ENCODE assay signal across 8 cellular contexts in the genomic region with DNA sequence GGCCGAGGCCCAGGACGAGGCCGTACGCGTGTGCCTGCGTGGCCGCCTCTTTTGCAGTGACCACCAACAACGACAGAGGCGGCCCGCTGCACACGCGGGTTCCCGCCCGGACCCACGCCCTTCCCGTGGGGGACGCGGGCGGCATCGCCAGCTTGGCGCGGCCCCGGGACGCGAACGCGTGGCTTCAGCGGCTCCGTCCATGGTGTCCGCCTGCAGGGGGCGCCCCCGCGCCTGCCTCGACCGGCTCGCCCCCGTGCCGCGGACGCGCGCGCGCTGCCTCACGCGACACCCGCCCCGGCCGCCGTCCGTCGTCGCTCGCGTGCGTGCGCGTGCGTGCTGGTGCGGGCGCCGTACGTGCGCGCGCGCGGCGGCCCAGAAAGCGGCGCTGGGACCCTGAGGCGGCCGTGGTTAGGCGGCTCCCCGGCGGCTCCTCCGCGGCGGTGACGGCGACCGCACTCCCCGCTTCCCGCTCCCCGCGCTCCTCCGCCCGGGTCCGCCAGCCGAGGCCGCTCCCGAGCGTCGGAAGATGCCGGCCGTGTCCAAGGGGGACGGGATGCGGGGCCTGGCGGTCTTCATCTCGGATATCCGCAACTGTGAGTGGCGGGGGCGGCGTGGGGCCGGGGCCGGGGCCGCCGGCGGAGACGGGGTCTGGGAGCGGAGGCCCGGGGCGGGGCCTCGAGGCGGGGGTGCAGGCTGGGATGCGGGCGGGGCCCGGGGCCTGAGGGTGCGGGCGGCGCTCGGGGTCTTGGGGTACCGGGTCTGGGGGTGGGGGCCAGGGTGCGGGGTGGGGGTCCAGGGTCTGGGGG. TPM values are rescaled to one million over a fixed set of nuclear protein-coding genes. Genes with fewer than 3 reads are reported as not detected.
DNase-seq lines count a peak whose midpoint lies in the region; ATAC-seq and TF ChIP-seq lines count a peak whose summit lies in the region.

A gene (plus strand): TSS at position 375 of the 806 bp plus-strand sequence. CDS start 152 bp downstream, at position 527.

- no CpG with 5 or more reads among the region's 124 CpGs for WGBS in gastroesophageal sphincter (ENCODE audit: low coverage in 1 of 2), 2 donors

- TF ChIP-seq POLR2A in gastroesophageal sphincter (IDR thresholded peaks at IDR 0.05): peak; percentile 79 to 82

- TF ChIP-seq CTCF in DND-41 (IDR thresholded peaks at IDR 0.05; ENCODE audit: borderline replicate concordance, extremely low read depth, low read length, poor library complexity, severe bottlenecking): peak; percentile 84
- peak in 3 of 4 experiments; percentile 83 to 94 (median 91) for TF ChIP-seq CTCF in gastroesophageal sphincter (IDR thresholded peaks at IDR 0.05)

- H3K27ac ChIP-seq in DND-41 (ENCODE audit: low read length) (peak within 1 kb of the TSS; percentile 66), KOPT-K1 (ENCODE audit: low read depth, low read length, poor library complexity, severe bottlenecking) (peak within 1 kb of the TSS; percentile 68), gastroesophageal sphincter (peak within 1 kb of the TSS; percentile 86 to 98 (median 97)), substantia nigra (ENCODE audit: low read depth, low read length, poor library complexity, severe bottlenecking) (peak within 1 kb of the TSS; percentile 68)

- H3K9me3 ChIP-seq in DND-41 (ENCODE audit: insufficient read depth, low read length, severe bottlenecking) (no peaks in the 10 kb centered on the region), KOPT-K1 (ENCODE audit: insufficient read depth, low read length, poor library complexity, severe bottlenecking) (no peaks in the 10 kb centered on the region), gastroesophageal sphincter (no peaks in the 10 kb centered on the region)

- H3K4me1 ChIP-seq in DND-41 (ENCODE audit: insufficient read depth, low read length) (peaks cover 27% of the 10 kb centered on the region), gastroesophageal sphincter (peaks cover 0 to 55% (median 15%) of the 10 kb centered on the region in 3 donors)

- H3K36me3 ChIP-seq in DND-41 (ENCODE audit: insufficient read depth, low read length) (peaks cover 14% of the 10 kb centered on the region; the same call in 1 of the 2 replicates), KOPT-K1 (ENCODE audit: insufficient read depth, low read length) (no peaks in the 10 kb centered on the region), gastroesophageal sphincter (no peaks in the 10 kb centered on the region)

- peaks cover 21% of the 10 kb centered on the region; the same call in 1 of the 2 replicates for H4K20me1 ChIP-seq in DND-41 (ENCODE audit: insufficient read depth, low read length)

- ATAC-seq in DND-41 (ENCODE audit: insufficient read depth, low read depth) (peak; percentile 84), GM21723 (IDR thresholded peaks at IDR 0.05; ENCODE audit: unreplicated experiment) (peak; percentile 72), gastroesophageal sphincter (peak; percentile 89)

- peak within 1 kb of the TSS; percentile 72 for H2AFZ ChIP-seq in DND-41 (ENCODE audit: low read depth, low read length)

- H3K27me3 ChIP-seq in DND-41 (ENCODE audit: insufficient read depth, low read length, poor library complexity) (no peaks in the 10 kb centered on the region), gastroesophageal sphincter (no peaks in the 10 kb centered on the region)

- no peak for TF ChIP-seq EP300 in gastroesophageal sphincter (IDR thresholded peaks at IDR 0.05)

- H3K4me2 ChIP-seq in DND-41 (ENCODE audit: insufficient read depth, low read length): peak within 1 kb of the TSS; percentile 96

- peak; percentile 88 for DNase-seq in DND-41
- DNase-seq in SK-N-DZ (ENCODE audit: low spot score): peak; percentile 82
- DNase-seq in activated naive CD4-positive, alpha-beta T cell treated with Interleukin-2 at 50 U/mL for 16 hours: peak; percentile 91
- peak in 49 of 56 donors; percentile 23 to 90 (median 68) for DNase-seq in nucleus accumbens (lab: John Stamatoyannopoulos, UW)
- DNase-seq in substantia nigra (lab: John Stamatoyannopoulos, UW): peak in 42 of 49 donors; percentile 27 to 95 (median 66)

- peak within 1 kb of the TSS; percentile 80 for H3K9ac ChIP-seq in DND-41 (ENCODE audit: low read depth, low read length)

- H3K4me3 ChIP-seq in DND-41 (ENCODE audit: low read depth in 1 of 2, low read length in 2 of 2) (peak within 1 kb of the TSS; percentile 78 to 89), gastroesophageal sphincter (peak within 1 kb of the TSS; percentile 94 to 98)

- peaks cover 47% of the 10 kb centered on the region for H3K79me2 ChIP-seq in DND-41 (ENCODE audit: insufficient read depth, low read length)

RNA-seq across cellular contexts. Expression of the gene that starts here (rescaled TPM):
- polyA plus RNA-seq in SK-N-DZ (2014; cell fraction: cytosol; rRNA removed): 37.5 and 41.1 TPM in 2 replicates
- 67.3 and 80.9 TPM in 2 replicates for polyA plus RNA-seq in SK-N-DZ (2014; cell fraction: nucleus; rRNA removed)
- 10 to 100 TPM; 47.9 to 88.5 (median 61.6) TPM for total RNA-seq in gastroesophageal sphincter

Comparison
In these comparisons a context has a peak if more than half of its experiments do, and no peak if none do; other contexts are left out.
1. Peak in every context shown above with its lines: DNase-seq, ATAC-seq, H3K4me3 ChIP-seq and H3K27ac ChIP-seq.